ENCODE assay signal across 24 cellular contexts in genomic region chr12:263574-263973, GRCh38. TPM values are rescaled to one million over a fixed set of nuclear protein-coding genes. Genes with fewer than 3 reads are reported as not detected.
A peak's percentile ranks its signal among the peaks of the same experiment; 100 is the strongest.
DNase-seq lines count a peak whose midpoint lies in the region; ATAC-seq and TF ChIP-seq lines count a peak whose summit lies in the region.
"Had no signal": no experiment of that assay in that cellular context is flagged by ENCODE, and none has a peak within 500 bp of the region (broad histone marks: within the 10 kb centered on the region; RNA-seq: fewer than 3 reads in every experiment).

No MANE protein-coding gene starts in this region.

- 73% methylated on average over 9 of the region's 9 CpGs for WGBS in right cardiac atrium

- ATAC-seq in right cardiac atrium = peak; percentile 8 to 20
- peak; percentile 45; the same call in 2 of the 3 replicates for ATAC-seq in RWPE2 (ENCODE audit: low read depth)
- no peak for ATAC-seq in HG02938 (IDR thresholded peaks at IDR 0.05; ENCODE audit: unreplicated experiment)
- ATAC-seq: naive thymus-derived CD4-positive, alpha-beta T cell had no signal

- H3K4me3 ChIP-seq in right cardiac atrium (ENCODE audit: low read length) (no peak overlapping the region), RWPE2 (ENCODE audit: severe bottlenecking) (no peak overlapping the region), kidney epithelial cell (ENCODE audit: low read depth, low read length) (no peak overlapping the region)
- H3K4me3 ChIP-seq: BLaER1 treated with 17β-estradiol and CSF1 and Interleukin-3, amounts not matched to agents 10 nM and 100 nM; breast epithelium; esophagus muscularis mucosa had no signal

- H3K36me3 ChIP-seq in RWPE2 (ENCODE audit: low read depth) = no peaks in the 10 kb centered on the region
- no peaks in the 10 kb centered on the region for H3K36me3 ChIP-seq in kidney epithelial cell (ENCODE audit: control insufficient read depth, insufficient read depth, low read length)
- H3K36me3 ChIP-seq: BLaER1 treated with 17β-estradiol and CSF1 and Interleukin-3, amounts not matched to agents 10 nM and 100 nM; breast epithelium; esophagus muscularis mucosa had no signal

- intact Hi-C loops in right cardiac atrium (cut with DNase I) = no loop called here
- intact Hi-C loops in cardiac septum (cut with DNase I) = no loop called here

- H3K9me3 ChIP-seq in right cardiac atrium (ENCODE audit: control insufficient read depth, low read length) (no peaks in the 10 kb centered on the region), RWPE2 (ENCODE audit: severe bottlenecking) (no peaks in the 10 kb centered on the region)
- H3K9me3 ChIP-seq: BLaER1 treated with 17β-estradiol and CSF1 and Interleukin-3, amounts not matched to agents 10 nM and 100 nM; breast epithelium; esophagus muscularis mucosa had no signal

- H3K4me1 ChIP-seq in right cardiac atrium (ENCODE audit: control insufficient read depth, insufficient read depth, low read length) = peaks cover 6% of the 10 kb centered on the region
- no peaks in the 10 kb centered on the region for H3K4me1 ChIP-seq in RWPE2 (ENCODE audit: insufficient read depth, poor library complexity, severe bottlenecking)
- H3K4me1 ChIP-seq: BLaER1 treated with 17β-estradiol and CSF1 and Interleukin-3, amounts not matched to agents 10 nM and 100 nM; breast epithelium had no signal

- DNase-seq in right cardiac atrium (no peak), cardiac septum (ENCODE audit: low spot score) (no peak), RWPE2 (ENCODE audit: low spot score) (no peak), kidney epithelial cell (ENCODE audit: low read depth) (peak; percentile 48), NCI-H2107 (lab: John Stamatoyannopoulos, UW) (no peak), H4 (ENCODE audit: low spot score) (no peak), islet precursor cell (no peak)
- DNase-seq: activated CD8-positive, alpha-beta memory T cell treated with anti-CD3 and anti-CD28 coated beads for 24 hours; activated T-cell treated with anti-CD3 and anti-CD28 coated beads, Interleukin-2, amount 50 U/mL, for 72 hours; DMS 273 treated with DMSO at 0.1 percent for 48 hours; effector CD4-positive, alpha-beta T cell; glutamatergic neuron; KG1; mammary epithelial cell; naive thymus-derived CD4-positive, alpha-beta T cell; NCI-H1105 treated with DMSO at 0.1 percent for 48 hours; small intestine; stimulated activated CD8-positive, alpha-beta memory T cell treated with anti-CD3 and anti-CD28 coated beads, Interleukin-4, amount 100 ng/mL, for 48 hours; substantia nigra had no signal

- H3K27me3 ChIP-seq in right cardiac atrium (ENCODE audit: control insufficient read depth, insufficient read depth) (no peaks in the 10 kb centered on the region), RWPE2 (ENCODE audit: insufficient read depth, poor library complexity, severe bottlenecking) (peaks cover 19% of the 10 kb centered on the region), kidney epithelial cell (ENCODE audit: control insufficient read depth, insufficient read depth, low read length) (no peaks in the 10 kb centered on the region)
- H3K27me3 ChIP-seq: BLaER1 treated with 17β-estradiol and CSF1 and Interleukin-3, amounts not matched to agents 10 nM and 100 nM had no signal

- no peak for TF ChIP-seq CTCF in RWPE2 (IDR thresholded peaks at IDR 0.05; ENCODE audit: poor library complexity, severe bottlenecking)
- no peak for TF ChIP-seq CTCF in kidney epithelial cell (IDR thresholded peaks at IDR 0.05; ENCODE audit: insufficient read depth, low read length, poor library complexity, severe bottlenecking)

- H3K27ac ChIP-seq in right cardiac atrium (ENCODE audit: low read length) = no peak overlapping the region
- H3K27ac ChIP-seq in RWPE2 (ENCODE audit: poor library complexity, severe bottlenecking) = no peak overlapping the region
- H3K27ac ChIP-seq: BLaER1 treated with 17β-estradiol and CSF1 and Interleukin-3, amounts not matched to agents 10 nM and 100 nM; breast epithelium; esophagus muscularis mucosa had no signal

RNA-seq across cellular contexts. Expression of gene SLC6A13, which starts 0.9 kb away (rescaled TPM):
- 1 to 10 TPM; 2.6 to 5.8 (median 3.6) TPM for total RNA-seq in right cardiac atrium
- polyA plus RNA-seq in right cardiac atrium = 2.1 TPM
- total RNA-seq in cardiac septum = 6.1 TPM
- total RNA-seq in kidney epithelial cell = not detected in 2 replicates
- total RNA-seq in H4 (2014; rRNA removed; shearing (Covaris generic)) = 0.27 TPM in 1 of 2 replicates, not detected in the other
- total RNA-seq: esophagus muscularis mucosa had no signal
- polyA plus RNA-seq: mammary epithelial cell; naive thymus-derived CD4-positive, alpha-beta T cell had no signal

RNA-seq across cellular contexts. Expression of gene SLC6A12, which starts 49.6 kb away (rescaled TPM):
- total RNA-seq in right cardiac atrium (1 to 10 TPM in 3 of 4 donors, under 1 TPM in 1; 0.89 to 2.9 (median 1.3) TPM), cardiac septum (2.7 TPM), kidney epithelial cell (2.1 TPM in 1 of 2 replicates, not detected in the other)
- polyA plus RNA-seq in right cardiac atrium = 0.20 TPM
- 0.08 TPM in 1 of 2 replicates, not detected in the other for total RNA-seq in H4 (2014; rRNA removed; shearing (Covaris generic))
- total RNA-seq: T-helper 2 cell treated with Interferon-gamma antibody and Interleukin-4, amounts not matched to agents 100 ng/mL and 5 ng/mL, for 36 hours had no signal
- polyA plus RNA-seq: mammary epithelial cell; naive thymus-derived CD4-positive, alpha-beta T cell had no signal
